Comparison of ENCODE assay signal across 8 cellular contexts in genomic region chr14:50060871-50061663, GRCh38. TPM values are rescaled to one million over a fixed set of nuclear protein-coding genes. Genes with fewer than 3 reads are reported as not detected.
A peak's percentile ranks its signal among the peaks of the same experiment; 100 is the strongest.
DNase-seq lines count a peak whose midpoint lies in the region; ATAC-seq and TF ChIP-seq lines count a peak whose summit lies in the region.

No MANE protein-coding gene starts in this region.

- H2AFZ ChIP-seq in H9 (ENCODE audit: low read length) (no peak overlapping the region), OCI-LY1 (ENCODE audit: low read length) (0 out of 2 replicates have a peak overlapping the region, but pooled peaks have one; percentile 19)

- H3K36me3 ChIP-seq in OCI-LY1 (ENCODE audit: insufficient read depth, low read length) (no peaks in the 10 kb centered on the region), ovary (no peaks in the 10 kb centered on the region)

- H2BK12ac ChIP-seq in H9 (ENCODE audit: insufficient read length, low read depth, low read length): no peak overlapping the region

- H3K4me3 Mint-ChIP-seq in H9: no peak overlapping the region
- H3K4me3 Mint-ChIP-seq in activated naive CD4-positive, alpha-beta T cell treated with anti-CD3 and anti-CD28 coated beads for 36 hours: peak overlapping the region; percentile 85

- H3K56ac ChIP-seq in H9 (ENCODE audit: insufficient read length, low read depth, low read length): no peak overlapping the region

- peaks cover 30 to 34% of the 10 kb centered on the region in 2 experiments for H3K4me1 Mint-ChIP-seq in H9
- peaks cover 75% of the 10 kb centered on the region for H3K4me1 Mint-ChIP-seq in activated naive CD4-positive, alpha-beta T cell treated with anti-CD3 and anti-CD28 coated beads for 36 hours (ENCODE audit: low read depth)

- H3K23me2 ChIP-seq in H9 (ENCODE audit: insufficient read length, low read depth, low read length, poor library complexity, severe bottlenecking): no peaks in the 10 kb centered on the region

- ATAC-seq in HG02884 (IDR thresholded peaks at IDR 0.05; ENCODE audit: unreplicated experiment) (no peak), GM21723 (IDR thresholded peaks at IDR 0.05; ENCODE audit: unreplicated experiment) (no peak)

- H3K27ac ChIP-seq in H9 (ENCODE audit: insufficient read length, low read depth, low read length) (no peak overlapping the region), OCI-LY1 (ENCODE audit: low read depth, low read length, poor library complexity, severe bottlenecking) (peak overlapping the region; percentile 95), ovary (no peak overlapping the region)

- no CpG with 5 or more reads among the region's 12 CpGs for WGBS in H9 (ENCODE audit: extremely low coverage, insufficient read length, low lambda C conversion rate)
- 34 to 51% (median 45%) methylated on average over 12 of the region's 12 CpGs for WGBS in ovary, 3 donors

- H4K5ac ChIP-seq in H9 (ENCODE audit: insufficient read length, low read depth, low read length): no peak overlapping the region

- no peak overlapping the region for H3K4ac ChIP-seq in H9 (ENCODE audit: low read depth, low read length)

- H3F3A ChIP-seq in OCI-LY1 (ENCODE audit: insufficient read depth, low read length): no peaks in the 10 kb centered on the region; the same call in 1 of the 2 replicates

- H3K27me3 ChIP-seq in H9 (ENCODE audit: insufficient read depth, low read length): no peaks in the 10 kb centered on the region
- H3K27me3 ChIP-seq in OCI-LY1 (ENCODE audit: insufficient read depth, low read length): no peaks in the 10 kb centered on the region
- H3K27me3 ChIP-seq in ovary: no peaks in the 10 kb centered on the region

- no peak overlapping the region for H3T11ph ChIP-seq in H9 (ENCODE audit: low read length)

- H3K4me3 ChIP-seq in OCI-LY1 (ENCODE audit: low read depth, low read length, poor library complexity, severe bottlenecking) (peak overlapping the region; percentile 51), ovary (no peak overlapping the region)

- no peak overlapping the region for H2BK15ac ChIP-seq in H9 (ENCODE audit: low read depth, low read length)

- H2AK5ac ChIP-seq in H9 (ENCODE audit: insufficient read length, low read length): no peak overlapping the region

- no peak overlapping the region for H4K8ac ChIP-seq in H9 (replicated peaks; ENCODE audit: insufficient read length, low read depth, low read length)

- H4K20me1 ChIP-seq in H9 (ENCODE audit: control insufficient read depth, insufficient read depth, insufficient read length) (no peaks in the 10 kb centered on the region), OCI-LY1 (ENCODE audit: insufficient read depth, low read length) (no peaks in the 10 kb centered on the region)

- no peak for TF ChIP-seq EP300 in ovary (IDR thresholded peaks at IDR 0.05)

- H3K9me3 ChIP-seq in H9 (ENCODE audit: control insufficient read depth, low read depth, low read length) (no peaks in the 10 kb centered on the region), OCI-LY1 (ENCODE audit: low read length) (no peaks in the 10 kb centered on the region), ovary (no peaks in the 10 kb centered on the region)

- no peak overlapping the region for H2BK20ac ChIP-seq in H9 (ENCODE audit: low read depth, low read length, poor library complexity, severe bottlenecking)

- no peak overlapping the region for H2BK5ac ChIP-seq in H9 (ENCODE audit: insufficient read length, low read length)

- no peaks in the 10 kb centered on the region for H3K79me2 ChIP-seq in H9 (ENCODE audit: insufficient read depth, low read length)
- no peaks in the 10 kb centered on the region for H3K79me2 ChIP-seq in OCI-LY1 (ENCODE audit: insufficient read depth, low read length)

- H3K14ac ChIP-seq in H9 (ENCODE audit: insufficient read depth, low read length): 0 out of 2 replicates have a peak overlapping the region, but pooled peaks have one; percentile 59

- no peak overlapping the region for H2BK120ac ChIP-seq in H9 (ENCODE audit: low read depth, low read length, poor library complexity, severe bottlenecking)

- H3K9me3 Mint-ChIP-seq in H9: no peaks in the 10 kb centered on the region
- no peaks in the 10 kb centered on the region for H3K9me3 Mint-ChIP-seq in activated naive CD4-positive, alpha-beta T cell treated with anti-CD3 and anti-CD28 coated beads for 36 hours

- H3K4me2 ChIP-seq in H9 (ENCODE audit: insufficient read depth, insufficient read length, low read length): no peak overlapping the region
- H3K4me2 ChIP-seq in OCI-LY1 (ENCODE audit: low read length): peak overlapping the region; percentile 76

- H3K79me1 ChIP-seq in H9 (ENCODE audit: insufficient read depth, low read depth, low read length, poor library complexity, severe bottlenecking): no peaks in the 10 kb centered on the region

- H3K9ac ChIP-seq in H9 (ENCODE audit: extremely low read depth, insufficient read length, low read length) (no peak overlapping the region), OCI-LY1 (ENCODE audit: low read length) (peak overlapping the region; percentile 69)

- intact Hi-C loops in activated naive CD4-positive, alpha-beta T cell treated with anti-CD3 and anti-CD28 coated beads for 36 hours (cut with micrococcal nuclease): loop anchor here (5.0 kb wide), 1 partner anchor 439 kb away; the partner anchor contains the start of genes MGAT2 and RPL36AL
- intact Hi-C loops in ovary (cut with DNase I): no loop called here

- no peak overlapping the region for H3K23ac ChIP-seq in H9 (ENCODE audit: insufficient read length, low read depth, low read length)

- peak overlapping the region in 2 of 3 experiments; percentile 8 to 38; a peak in 5 of 7 replicates for H3K27ac Mint-ChIP-seq in H9
- H3K27ac Mint-ChIP-seq in activated naive CD4-positive, alpha-beta T cell treated with anti-CD3 and anti-CD28 coated beads for 36 hours: peak overlapping the region; percentile 98

- DNase-seq in COLO829 (ENCODE audit: low spot score) (peak; percentile 78), H9 (no peak), glomerular visceral epithelial cell (ENCODE audit: extremely low spot score) (peak; percentile 92), ovary (peak; percentile 33 to 67 (median 44))
- peak; percentile 64 for DNase-seq in activated naive CD4-positive, alpha-beta T cell treated with anti-CD3 and anti-CD28 coated beads for 36 hours

- H3K36me3 Mint-ChIP-seq in H9 (ENCODE audit: insufficient read depth in 1 of 3, low read depth in 3 of 3): no peaks in the 10 kb centered on the region; a peak in 1 of 7 replicates
- no peaks in the 10 kb centered on the region for H3K36me3 Mint-ChIP-seq in activated naive CD4-positive, alpha-beta T cell treated with anti-CD3 and anti-CD28 coated beads for 36 hours (ENCODE audit: low read depth)

- TF ChIP-seq CTCF in H9 (conservative IDR thresholded peaks at IDR 0.05): peak; percentile 39; the same call in 2 of the 3 replicates
- no peak for TF ChIP-seq CTCF in OCI-LY1 (IDR thresholded peaks at IDR 0.05; ENCODE audit: low read length)
- no peak for TF ChIP-seq CTCF in ovary (IDR thresholded peaks at IDR 0.05)

- H4K91ac ChIP-seq in H9 (ENCODE audit: insufficient read length, low read depth, low read length): no peak overlapping the region

- no peak overlapping the region for H3K18ac ChIP-seq in H9 (ENCODE audit: insufficient read length, low read depth, low read length)

- H3K9me2 ChIP-seq in OCI-LY1 (ENCODE audit: low read depth, low read length): no peaks in the 10 kb centered on the region

- no peaks in the 10 kb centered on the region for H3K27me3 Mint-ChIP-seq in H9 (ENCODE audit: low read depth)
- H3K27me3 Mint-ChIP-seq in activated naive CD4-positive, alpha-beta T cell treated with anti-CD3 and anti-CD28 coated beads for 36 hours (ENCODE audit: low read depth): no peaks in the 10 kb centered on the region

- no peak for TF ChIP-seq POLR2A in ovary (IDR thresholded peaks at IDR 0.05)

- peaks cover 6% of the 10 kb centered on the region; the same call in 1 of the 2 replicates for H3K4me1 ChIP-seq in H9 (ENCODE audit: insufficient read depth, low read length)
- peaks cover 63% of the 10 kb centered on the region for H3K4me1 ChIP-seq in OCI-LY1 (ENCODE audit: insufficient read depth, low read length, severe bottlenecking)
- H3K4me1 ChIP-seq in ovary (ENCODE audit: insufficient read depth): peaks cover 3% of the 10 kb centered on the region

- CTCF ChIA-PET in activated naive CD4-positive, alpha-beta T cell treated with anti-CD3 and anti-CD28 coated beads for 36 hours (lab: Charles Lee): interaction anchor here (1.0 to 5.4 kb wide), 17 partner anchors 11 to 209 kb away, joined by 3 to 34 read pairs (median 6); partner anchors contain the start of gene NEMF

RNA-seq across cellular contexts. Expression of gene VCPKMT, which starts 55.3 kb away (rescaled TPM):
- 13.5 and 13.7 TPM in 2 replicates for total RNA-seq in H9 (2021)
- 10 to 100 TPM in 1 of 2 experiments, 1 to 10 TPM in 1; 9.6 to 10.5 TPM for total RNA-seq in activated naive CD4-positive, alpha-beta T cell treated with anti-CD3 and anti-CD28 coated beads for 36 hours
- total RNA-seq in ovary: 1 to 10 TPM; 5.1 to 7.8 (median 6.4) TPM
- 1 to 10 TPM; 5.8 TPM for polyA plus RNA-seq in ovary
